Comparison of ENCODE assay signal across 8 cellular contexts in genomic region chr19:10404888-10405808, GRCh38. TPM values are rescaled to one million over a fixed set of nuclear protein-coding genes. Genes with fewer than 3 reads are reported as not detected.
DNase-seq lines count a peak whose midpoint lies in the region; ATAC-seq, FAIRE-seq and TF ChIP-seq lines count a peak whose summit lies in the region.

No MANE protein-coding gene starts in this region.

- H3K36me3 ChIP-seq in CD4-positive, CD25-positive, alpha-beta regulatory T cell (ENCODE audit: control insufficient read depth, insufficient read depth, low read length), result no peaks in the 10 kb centered on the region
- H3K36me3 ChIP-seq in OCI-LY7 (ENCODE audit: insufficient read depth, low read length) (peaks cover 27% of the 10 kb centered on the region), neural cell (ENCODE audit: insufficient read depth, low read length) (no peaks in the 10 kb centered on the region), kidney (ENCODE audit: control insufficient read depth in 1 of 2, insufficient read depth in 2 of 2, low read length in 2 of 2) (no peaks in the 10 kb centered on the region)

- H3F3A ChIP-seq in neural cell (ENCODE audit: insufficient read depth, low read length, poor library complexity, severe bottlenecking), result no peaks in the 10 kb centered on the region

- H4K20me1 ChIP-seq in OCI-LY7 (ENCODE audit: insufficient read depth, low read length) (0 out of 2 replicates have a peak, but pooled peaks cover 6% of the 10 kb centered on the region), neural cell (ENCODE audit: insufficient read depth) (no peaks in the 10 kb centered on the region)

- peaks cover 15 to 93% (median 59%) of the 10 kb centered on the region in 4 donors for H3K4me1 Mint-ChIP-seq in CD4-positive, CD25-positive, alpha-beta regulatory T cell

- H3K9me3 ChIP-seq in CD4-positive, CD25-positive, alpha-beta regulatory T cell (ENCODE audit: control insufficient read depth in 2 of 2, low read length in 2 of 2), result no peaks in the 10 kb centered on the region
- H3K9me3 ChIP-seq in OCI-LY7 (ENCODE audit: low read length) (no peaks in the 10 kb centered on the region; the same call in 1 of the 2 replicates), neural cell (ENCODE audit: low read length) (no peaks in the 10 kb centered on the region), kidney (ENCODE audit: control insufficient read depth in 1 of 2, low read length in 2 of 2) (no peaks in the 10 kb centered on the region)

- no peaks in the 10 kb centered on the region for H3K36me3 Mint-ChIP-seq in CD4-positive, CD25-positive, alpha-beta regulatory T cell

- peak overlapping the region; percentile 89 to 98 (median 96) for H3K4me3 Mint-ChIP-seq in CD4-positive, CD25-positive, alpha-beta regulatory T cell

- H2AFZ ChIP-seq in OCI-LY7 (ENCODE audit: low read length) (peak overlapping the region; percentile 32; the same call in 1 of the 2 replicates), neural cell (ENCODE audit: low read depth, low read length) (peak overlapping the region; percentile 80)

- no peak for FAIRE-seq in GM19239 (lab: Jason Lieb, UNC)
- FAIRE-seq in kidney (lab: Jason Lieb, UNC), result no peak

- ATAC-seq in CD4-positive, CD25-positive, alpha-beta regulatory T cell (ENCODE audit: low read depth in 2 of 2), result no peak

- peaks cover 0 to 2% (median 0%) of the 10 kb centered on the region in 7 donors for H3K9me3 Mint-ChIP-seq in CD4-positive, CD25-positive, alpha-beta regulatory T cell

- intact Hi-C loops in OCI-LY7 (cut with micrococcal nuclease; ENCODE audit: unreplicated experiment), result loop anchor here (1.0 to 10.0 kb wide), 6 partner anchors 11 to 300 kb away; partner anchors contain the start of genes ANGPTL6, CDKN2D, ILF3 and KEAP1
- intact Hi-C loops in kidney (cut with DNase I), result no loop called here

- H3K9me2 ChIP-seq in OCI-LY7 (ENCODE audit: insufficient read depth, low read length), result no peaks in the 10 kb centered on the region
- H3K9me2 ChIP-seq in neural cell (ENCODE audit: insufficient read depth, low read length), result no peaks in the 10 kb centered on the region

- POLR2A ChIA-PET in OCI-LY7 (lab: Charles Lee) (interaction anchor here (0.6 to 5.8 kb wide), 6 partner anchors 9 to 785 kb away, joined by 3 to 60 read pairs (median 4); no protein-coding TSS in a partner anchor), GM10248 (lab: Yijun Ruan, JAX) (interaction anchor here (0.6 to 1.4 kb wide), 3 partner anchors 11 to 146 kb away, joined by 3 to 5 read pairs (median 4); no protein-coding TSS in a partner anchor)

- H3K79me2 ChIP-seq in OCI-LY7 (ENCODE audit: insufficient read depth, low read depth, low read length), result peaks cover 48% of the 10 kb centered on the region
- peaks cover 21% of the 10 kb centered on the region for H3K79me2 ChIP-seq in neural cell (replicated peaks; ENCODE audit: insufficient read depth, low read length)

- H3K27ac Mint-ChIP-seq in CD4-positive, CD25-positive, alpha-beta regulatory T cell, result peak overlapping the region; percentile 97 to 98 (median 98)

- H3K4me2 ChIP-seq in OCI-LY7 (ENCODE audit: low read length), result peak overlapping the region; percentile 97
- H3K4me2 ChIP-seq in neural cell (ENCODE audit: low read length), result peak overlapping the region; percentile 61

- H3K4me1 ChIP-seq in CD4-positive, CD25-positive, alpha-beta regulatory T cell (ENCODE audit: control insufficient read depth, insufficient read depth, low read length, poor library complexity, severe bottlenecking), result peaks cover 88% of the 10 kb centered on the region
- H3K4me1 ChIP-seq in OCI-LY7 (ENCODE audit: insufficient read depth, low read length, poor library complexity, severe bottlenecking) (peaks cover 81% of the 10 kb centered on the region), kidney (ENCODE audit: control insufficient read depth in 1 of 2, insufficient read depth in 1 of 2, low read depth in 1 of 2, low read length in 2 of 2) (peaks cover 12 to 26% of the 10 kb centered on the region in 2 donors)

- CTCF ChIA-PET in OCI-LY7 (lab: Charles Lee; ENCODE audit: unreplicated experiment) (interaction anchor here (0.6 to 3.7 kb wide), 5 partner anchors 9 to 430 kb away, joined by 5 to 27 read pairs (median 8); no protein-coding TSS in a partner anchor), GM10248 (lab: Yijun Ruan, JAX) (interaction anchor here (0.7 to 29.5 kb wide), 20 partner anchors 10 to 299 kb away, joined by 3 to 979 read pairs (median 3); partner anchors contain the start of genes ICAM1, PDE4A and PPAN)

- H3K9ac ChIP-seq in neural cell (ENCODE audit: low read length) (peak overlapping the region; percentile 97), kidney (ENCODE audit: low read length in 2 of 2) (no peak overlapping the region)

- peak overlapping the region; percentile 95 for H3K27ac ChIP-seq in CD4-positive, CD25-positive, alpha-beta regulatory T cell (ENCODE audit: insufficient read depth, low read length, poor library complexity, severe bottlenecking)
- peak overlapping the region; percentile 100 for H3K27ac ChIP-seq in OCI-LY7 (ENCODE audit: low read depth, low read length, poor library complexity, severe bottlenecking)
- peak overlapping the region; percentile 95 for H3K27ac ChIP-seq in neural cell (ENCODE audit: low read length)
- H3K27ac ChIP-seq in kidney (ENCODE audit: low read depth in 2 of 2, low read length in 2 of 2), result no peak overlapping the region

- BruUV-seq in OCI-LY7 (replicated peaks; lab: Mats Ljungman, UMichigan), result no TSS peak

- TF ChIP-seq POLR2A in erythroblast (IDR thresholded peaks at IDR 0.05; ENCODE audit: low read length), result no peak

- H3K27me3 ChIP-seq in CD4-positive, CD25-positive, alpha-beta regulatory T cell (ENCODE audit: control insufficient read depth, insufficient read depth, low read length), result no peaks in the 10 kb centered on the region
- no peaks in the 10 kb centered on the region for H3K27me3 ChIP-seq in neural cell (ENCODE audit: insufficient read depth, low read depth, low read length)

- no peak for TF ChIP-seq RAD21 in neural cell (conservative IDR thresholded peaks at IDR 0.05)

- peak overlapping the region; percentile 48 for H3K4me3 ChIP-seq in CD4-positive, CD25-positive, alpha-beta regulatory T cell (ENCODE audit: low read depth, low read length)
- H3K4me3 ChIP-seq in OCI-LY7 (ENCODE audit: low read depth, low read length, poor library complexity, severe bottlenecking) (peak overlapping the region; percentile 83), cardiac fibroblast (replicated peaks in 1 of 2; ENCODE audit: low read depth in 2 of 2, low read length in 2 of 2) (peak overlapping the region; percentile 99 to 100), neural cell (ENCODE audit: low read length) (peak overlapping the region; percentile 99), kidney (ENCODE audit: low read length in 2 of 2) (peak overlapping the region in 1 of 2 donors; percentile 98)

- DNase-seq in CD4-positive, CD25-positive, alpha-beta regulatory T cell, result peak in 1 of 3 donors; percentile 75
- DNase-seq in OCI-LY7 (ENCODE audit: low spot score), result peak; percentile 59
- DNase-seq in cardiac fibroblast (ENCODE audit: low read depth in 2 of 2), result no peak
- no peak for DNase-seq in GM19239 (ENCODE audit: insufficient read length, low spot score)
- no peak for DNase-seq in GM10248 (ENCODE audit: extremely low spot score)
- DNase-seq in erythroblast (lab: John Stamatoyannopoulos, UW), result no peak
- no peak for DNase-seq in kidney

- no peak for TF ChIP-seq EP300 in neural cell (conservative IDR thresholded peaks at IDR 0.05; ENCODE audit: poor library complexity, severe bottlenecking)

- H3K27me3 Mint-ChIP-seq in CD4-positive, CD25-positive, alpha-beta regulatory T cell, result peaks cover 8% of the 10 kb centered on the region

- no peak for TF ChIP-seq CTCF in OCI-LY7 (conservative IDR thresholded peaks at IDR 0.05; ENCODE audit: low read length)
- no peak for TF ChIP-seq CTCF in cardiac fibroblast (IDR thresholded peaks at IDR 0.05; ENCODE audit: low read depth, low read length)
- no peak for TF ChIP-seq CTCF in neural cell (IDR thresholded peaks at IDR 0.05; ENCODE audit: poor library complexity, severe bottlenecking)
- TF ChIP-seq CTCF in GM10248 (IDR thresholded peaks at IDR 0.05; ENCODE audit: control extremely low read depth, extremely low read depth, low read depth, missing control alignments), result no peak
- TF ChIP-seq CTCF in kidney (IDR thresholded peaks at IDR 0.05; ENCODE audit: borderline replicate concordance, extremely low read depth, insufficient read depth), result no peak

RNA-seq across cellular contexts. Expression of gene CDC37, which starts 1.8 kb away (rescaled TPM):
- total RNA-seq in CD4-positive, CD25-positive, alpha-beta regulatory T cell, result 229 TPM
- 10 to 100 TPM; 53.4 to 69.9 (median 61.0) TPM for polyA plus RNA-seq in CD4-positive, CD25-positive, alpha-beta regulatory T cell
- total RNA-seq in OCI-LY7 (2014; rRNA removed; shearing (Covaris generic)), result 332 and 345 TPM in 2 replicates
- total RNA-seq in OCI-LY7 (2022), result 269 and 271 TPM in 2 replicates
- 359 and 408 TPM in 2 replicates for polyA plus RNA-seq in neural cell
- polyA minus RNA-seq in neural cell, result 80.1 and 87.2 TPM in 2 replicates
- total RNA-seq in kidney, result 139 TPM
- 149 TPM for polyA plus RNA-seq in kidney (ENCODE audit: insufficient read depth, low read depth, low replicate concordance)

RNA-seq across cellular contexts. Expression of gene PDE4A, which starts 15.2 kb away (rescaled TPM):
- total RNA-seq in CD4-positive, CD25-positive, alpha-beta regulatory T cell, result 16.6 TPM
- polyA plus RNA-seq in CD4-positive, CD25-positive, alpha-beta regulatory T cell, result 1 to 10 TPM in 3 of 4 donors, under 1 TPM in 1; 0.86 to 4.2 (median 3.5) TPM
- total RNA-seq in OCI-LY7 (2014; rRNA removed; shearing (Covaris generic)), result 9.4 and 16.4 TPM in 2 replicates
- total RNA-seq in OCI-LY7 (2022), result 42.4 and 45.1 TPM in 2 replicates
- polyA plus RNA-seq in neural cell, result 3.4 and 4.7 TPM in 2 replicates
- 4.9 and 8.0 TPM in 2 replicates for polyA minus RNA-seq in neural cell
- total RNA-seq in kidney, result 17.5 TPM
- polyA plus RNA-seq in kidney (ENCODE audit: insufficient read depth, low read depth, low replicate concordance), result 4.5 TPM

RNA-seq across cellular contexts. Expression of gene TYK2, which starts 24.8 kb away (rescaled TPM):
- 304 TPM for total RNA-seq in CD4-positive, CD25-positive, alpha-beta regulatory T cell
- polyA plus RNA-seq in CD4-positive, CD25-positive, alpha-beta regulatory T cell, result 10 to 100 TPM; 50.3 to 58.3 (median 53.9) TPM
- total RNA-seq in OCI-LY7 (2014; rRNA removed; shearing (Covaris generic)), result 151 and 185 TPM in 2 replicates
- total RNA-seq in OCI-LY7 (2022) (214 and 216 TPM in 2 replicates), kidney (127 TPM)
- polyA plus RNA-seq in neural cell (63.3 and 95.8 TPM in 2 replicates), kidney (ENCODE audit: insufficient read depth, low read depth, low replicate concordance) (131 TPM)
- polyA minus RNA-seq in neural cell, result 49.4 and 50.4 TPM in 2 replicates

Comparison
In these comparisons a context has a peak if more than half of its experiments do, and no peak if none do; other contexts are left out.
1. H3K27ac ChIP-seq: peak in CD4-positive, CD25-positive, alpha-beta regulatory T cell (single experiment), OCI-LY7 (single experiment) and neural cell (single experiment); none in kidney (0 of 2).